Comparison of ENCODE assay signal across 8 cellular contexts in the genomic region with DNA sequence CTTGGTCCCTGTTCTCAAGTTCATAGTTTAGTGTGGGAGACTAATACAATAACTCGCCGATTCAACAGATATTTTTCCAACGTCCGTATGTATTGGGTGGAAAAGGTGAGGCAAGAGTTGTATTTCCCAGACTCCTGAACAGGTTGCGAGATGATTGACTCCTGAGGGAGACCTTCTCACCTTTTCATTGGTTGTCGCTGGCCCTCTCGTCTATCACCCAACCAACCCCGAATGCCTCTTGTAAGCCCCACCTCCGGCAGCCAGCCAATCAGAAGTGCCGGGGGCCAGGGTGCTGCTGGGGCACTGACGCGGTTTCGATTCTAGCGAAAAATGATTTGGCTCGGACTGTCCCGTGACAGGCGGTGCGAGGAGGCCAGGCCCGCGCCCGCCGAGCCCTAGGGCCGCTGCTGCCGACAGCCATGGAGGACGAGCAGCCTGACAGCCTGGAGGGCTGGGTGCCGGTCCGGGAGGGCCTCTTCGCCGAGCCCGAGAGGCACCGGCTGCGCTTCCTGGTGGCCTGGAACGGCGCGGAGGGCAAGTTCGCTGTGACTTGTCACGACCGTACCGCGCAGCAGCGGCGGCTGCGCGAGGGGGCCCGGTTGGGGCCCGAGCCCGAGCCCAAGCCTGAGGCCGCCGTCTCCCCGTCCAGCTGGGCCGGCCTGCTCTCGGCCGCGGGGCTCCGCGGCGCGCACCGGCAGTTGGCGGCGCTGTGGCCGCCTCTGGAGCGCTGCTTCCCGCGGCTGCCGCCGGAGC. TPM values are rescaled to one million over a fixed set of nuclear protein-coding genes. Genes with fewer than 3 reads are reported as not detected.
A peak's percentile ranks its signal among the peaks of the same experiment; 100 is the strongest.
DNase-seq lines count a peak whose midpoint lies in the region; ATAC-seq and TF ChIP-seq lines count a peak whose summit lies in the region.

A gene with protein sequence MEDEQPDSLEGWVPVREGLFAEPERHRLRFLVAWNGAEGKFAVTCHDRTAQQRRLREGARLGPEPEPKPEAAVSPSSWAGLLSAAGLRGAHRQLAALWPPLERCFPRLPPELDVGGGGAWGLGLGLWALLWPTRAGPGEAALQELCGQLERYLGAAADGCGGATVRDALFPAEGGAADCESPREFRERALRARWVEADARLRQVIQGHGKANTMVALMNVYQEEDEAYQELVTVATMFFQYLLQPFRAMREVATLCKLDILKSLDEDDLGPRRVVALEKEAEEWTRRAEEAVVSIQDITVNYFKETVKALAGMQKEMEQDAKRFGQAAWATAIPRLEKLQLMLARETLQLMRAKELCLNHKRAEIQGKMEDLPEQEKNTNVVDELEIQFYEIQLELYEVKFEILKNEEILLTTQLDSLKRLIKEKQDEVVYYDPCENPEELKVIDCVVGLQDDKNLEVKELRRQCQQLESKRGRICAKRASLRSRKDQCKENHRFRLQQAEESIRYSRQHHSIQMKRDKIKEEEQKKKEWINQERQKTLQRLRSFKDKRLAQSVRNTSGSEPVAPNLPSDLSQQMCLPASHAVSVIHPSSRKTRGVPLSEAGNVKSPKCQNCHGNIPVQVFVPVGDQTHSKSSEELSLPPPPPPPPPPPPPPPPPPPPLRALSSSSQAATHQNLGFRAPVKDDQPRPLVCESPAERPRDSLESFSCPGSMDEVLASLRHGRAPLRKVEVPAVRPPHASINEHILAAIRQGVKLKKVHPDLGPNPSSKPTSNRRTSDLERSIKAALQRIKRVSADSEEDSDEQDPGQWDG (plus strand): TSS at position 321 of the 753 bp plus-strand sequence. CDS start 99 bp downstream, at position 420.

- H3K27ac Mint-ChIP-seq in WTC11 = peak within 1 kb of the TSS; percentile 46

- no peaks in the 10 kb centered on the region for H3K9me3 ChIP-seq in spleen

- H3K4me3 ChIP-seq in spleen = peak within 1 kb of the TSS; percentile 85 to 95 (median 90)

- CTCF ChIA-PET in WTC11 (lab: Charles Lee) = interaction anchor here (1.2 to 2.2 kb wide), 4 partner anchors 40 to 202 kb away, joined by 3 to 8 read pairs (median 4); a partner anchor contains a TSS

- WGBS in spleen, 5 donors = 0 to 1% (median 0%) methylated on average over 39 to 67 of the region's 67 CpGs

- H3K9me3 Mint-ChIP-seq in WTC11 = no peaks in the 10 kb centered on the region

- POLR2A ChIA-PET in WTC11 (lab: Charles Lee) = no interaction called here

- ATAC-seq in GM18909 (IDR thresholded peaks at IDR 0.05; ENCODE audit: poor library complexity, unreplicated experiment) (peak; percentile 88), HG03175 (IDR thresholded peaks at IDR 0.05; ENCODE audit: unreplicated experiment) (peak; percentile 84), WTC11 (peak; percentile 97)

- TF ChIP-seq CTCF in WTC11 (IDR thresholded peaks at IDR 0.05) (no peak), spleen (IDR thresholded peaks at IDR 0.05 in 8 of 11, conservative IDR thresholded peaks at IDR 0.05 in 3 of 11) (peak in 2 of 11 experiments; percentile 12 to 19)

- peaks cover 19 to 64% (median 39%) of the 10 kb centered on the region in 6 donors for H3K4me1 ChIP-seq in spleen

- TF ChIP-seq POLR2A in spleen (IDR thresholded peaks at IDR 0.05) = peak; percentile 83 to 94 (median 83)

- peaks cover 20% of the 10 kb centered on the region for H3K4me1 Mint-ChIP-seq in WTC11

- H3K36me3 Mint-ChIP-seq in WTC11 = peaks cover 4% of the 10 kb centered on the region; the same call in 1 of the 2 replicates

- DNase-seq in AG08396 (ENCODE audit: low spot score) = peak; percentile 98
- DNase-seq in NCI-H2227 treated with DMSO at 0.1 percent for 48 hours (lab: John Stamatoyannopoulos, UW) = peak; percentile 92
- peak; percentile 93 for DNase-seq in WTC11 (ENCODE audit: low spot score)
- peak; percentile 85 to 99 (median 97) for DNase-seq in caudate nucleus (lab: John Stamatoyannopoulos, UW)
- peak; percentile 99 for DNase-seq in inferior parietal cortex (ENCODE audit: extremely low spot score)
- peak; percentile 98 for DNase-seq in spleen

- intact Hi-C loops in spleen (cut with DNase I; ENCODE audit: low total_unique reads) = no loop called here

- H3K27me3 ChIP-seq in spleen (replicated peaks in 1 of 7) = no peaks in the 10 kb centered on the region

- H3K36me3 ChIP-seq in spleen = peaks cover 0 to 26% (median 11%) of the 10 kb centered on the region in 6 donors

- H3K27ac ChIP-seq in caudate nucleus (ENCODE audit: low read depth, low read length) (peak within 1 kb of the TSS; percentile 96), spleen (peak within 1 kb of the TSS; percentile 96 to 100 (median 100))

- peak within 1 kb of the TSS; percentile 92 for H3K4me3 Mint-ChIP-seq in WTC11

- peaks cover 2% of the 10 kb centered on the region; the same call in 1 of the 2 replicates for H3K27me3 Mint-ChIP-seq in WTC11 (ENCODE audit: low read depth)

TF ChIP-seq in WTC11, 78 proteins besides CTCF, POLR2A, EP300 and RAD21:
- TF ChIP-seq, protein P1, sequence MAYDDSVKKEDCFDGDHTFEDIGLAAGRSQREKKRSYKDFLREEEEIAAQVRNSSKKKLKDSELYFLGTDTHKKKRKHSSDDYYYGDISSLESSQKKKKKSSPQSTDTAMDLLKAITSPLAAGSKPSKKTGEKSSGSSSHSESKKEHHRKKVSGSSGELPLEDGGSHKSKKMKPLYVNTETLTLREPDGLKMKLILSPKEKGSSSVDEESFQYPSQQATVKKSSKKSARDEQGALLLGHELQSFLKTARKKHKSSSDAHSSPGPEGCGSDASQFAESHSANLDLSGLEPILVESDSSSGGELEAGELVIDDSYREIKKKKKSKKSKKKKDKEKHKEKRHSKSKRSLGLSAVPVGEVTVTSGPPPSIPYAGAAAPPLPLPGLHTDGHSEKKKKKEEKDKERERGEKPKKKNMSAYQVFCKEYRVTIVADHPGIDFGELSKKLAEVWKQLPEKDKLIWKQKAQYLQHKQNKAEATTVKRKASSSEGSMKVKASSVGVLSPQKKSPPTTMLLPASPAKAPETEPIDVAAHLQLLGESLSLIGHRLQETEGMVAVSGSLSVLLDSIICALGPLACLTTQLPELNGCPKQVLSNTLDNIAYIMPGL (CRISPR knock-in tag; IDR thresholded peaks at IDR 0.05) = peak; percentile 72; the same call in 1 of the 2 replicates
- TF ChIP-seq, protein P2, sequence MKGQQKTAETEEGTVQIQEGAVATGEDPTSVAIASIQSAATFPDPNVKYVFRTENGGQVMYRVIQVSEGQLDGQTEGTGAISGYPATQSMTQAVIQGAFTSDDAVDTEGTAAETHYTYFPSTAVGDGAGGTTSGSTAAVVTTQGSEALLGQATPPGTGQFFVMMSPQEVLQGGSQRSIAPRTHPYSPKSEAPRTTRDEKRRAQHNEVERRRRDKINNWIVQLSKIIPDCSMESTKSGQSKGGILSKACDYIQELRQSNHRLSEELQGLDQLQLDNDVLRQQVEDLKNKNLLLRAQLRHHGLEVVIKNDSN (CRISPR knock-in tag; IDR thresholded peaks at IDR 0.05) = peak; percentile 60; the same call in 1 of the 2 replicates
- peak; percentile 48; the same call in 1 of the 2 replicates for TF ChIP-seq CREM (CRISPR knock-in tag; IDR thresholded peaks at IDR 0.05)
- TF ChIP-seq NFYB (CRISPR knock-in tag; conservative IDR thresholded peaks at IDR 0.05; ENCODE audit: low read depth) = peak; percentile 98
- TF ChIP-seq, protein P3, sequence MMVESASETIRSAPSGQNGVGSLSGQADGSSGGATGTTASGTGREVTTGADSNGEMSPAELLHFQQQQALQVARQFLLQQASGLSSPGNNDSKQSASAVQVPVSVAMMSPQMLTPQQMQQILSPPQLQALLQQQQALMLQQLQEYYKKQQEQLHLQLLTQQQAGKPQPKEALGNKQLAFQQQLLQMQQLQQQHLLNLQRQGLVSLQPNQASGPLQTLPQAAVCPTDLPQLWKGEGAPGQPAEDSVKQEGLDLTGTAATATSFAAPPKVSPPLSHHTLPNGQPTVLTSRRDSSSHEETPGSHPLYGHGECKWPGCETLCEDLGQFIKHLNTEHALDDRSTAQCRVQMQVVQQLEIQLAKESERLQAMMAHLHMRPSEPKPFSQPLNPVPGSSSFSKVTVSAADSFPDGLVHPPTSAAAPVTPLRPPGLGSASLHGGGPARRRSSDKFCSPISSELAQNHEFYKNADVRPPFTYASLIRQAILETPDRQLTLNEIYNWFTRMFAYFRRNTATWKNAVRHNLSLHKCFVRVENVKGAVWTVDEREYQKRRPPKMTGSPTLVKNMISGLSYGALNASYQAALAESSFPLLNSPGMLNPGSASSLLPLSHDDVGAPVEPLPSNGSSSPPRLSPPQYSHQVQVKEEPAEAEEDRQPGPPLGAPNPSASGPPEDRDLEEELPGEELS (CRISPR knock-in tag; IDR thresholded peaks at IDR 0.05) = peak; percentile 54; the same call in 1 of the 2 replicates
- TF ChIP-seq GRHL2 (CRISPR knock-in tag; IDR thresholded peaks at IDR 0.05; ENCODE audit: insufficient replicate concordance, severe bottlenecking) = no peak
- TF ChIP-seq, protein P4, sequence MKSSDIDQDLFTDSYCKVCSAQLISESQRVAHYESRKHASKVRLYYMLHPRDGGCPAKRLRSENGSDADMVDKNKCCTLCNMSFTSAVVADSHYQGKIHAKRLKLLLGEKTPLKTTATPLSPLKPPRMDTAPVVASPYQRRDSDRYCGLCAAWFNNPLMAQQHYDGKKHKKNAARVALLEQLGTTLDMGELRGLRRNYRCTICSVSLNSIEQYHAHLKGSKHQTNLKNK (CRISPR knock-in tag; IDR thresholded peaks at IDR 0.05) = no peak
- TF ChIP-seq EMX1 (CRISPR knock-in tag; IDR thresholded peaks at IDR 0.05) = no peak
- TF ChIP-seq FOXK1 (CRISPR knock-in tag; IDR thresholded peaks at IDR 0.05) = peak; percentile 50; the same call in 1 of the 2 replicates
- TF ChIP-seq, protein P5, sequence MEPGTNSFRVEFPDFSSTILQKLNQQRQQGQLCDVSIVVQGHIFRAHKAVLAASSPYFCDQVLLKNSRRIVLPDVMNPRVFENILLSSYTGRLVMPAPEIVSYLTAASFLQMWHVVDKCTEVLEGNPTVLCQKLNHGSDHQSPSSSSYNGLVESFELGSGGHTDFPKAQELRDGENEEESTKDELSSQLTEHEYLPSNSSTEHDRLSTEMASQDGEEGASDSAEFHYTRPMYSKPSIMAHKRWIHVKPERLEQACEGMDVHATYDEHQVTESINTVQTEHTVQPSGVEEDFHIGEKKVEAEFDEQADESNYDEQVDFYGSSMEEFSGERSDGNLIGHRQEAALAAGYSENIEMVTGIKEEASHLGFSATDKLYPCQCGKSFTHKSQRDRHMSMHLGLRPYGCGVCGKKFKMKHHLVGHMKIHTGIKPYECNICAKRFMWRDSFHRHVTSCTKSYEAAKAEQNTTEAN (CRISPR knock-in tag; IDR thresholded peaks at IDR 0.05) = no peak
- peak; percentile 19; the same call in 1 of the 2 replicates for TF ChIP-seq GABPB1 (CRISPR knock-in tag; IDR thresholded peaks at IDR 0.05)
- TF ChIP-seq ZNF232 (CRISPR knock-in tag; IDR thresholded peaks at IDR 0.05) = 0 out of 2 replicates have a peak, but pooled peaks have one; percentile 33

RNA-seq across cellular contexts. Expression of the gene that starts here (rescaled TPM):
- total RNA-seq in WTC11 (2021) (2.8 to 3.8 TPM (median 3.2 TPM) in 3 replicates), spleen (10 to 100 TPM; 10.8 to 14.1 (median 12.8) TPM)
- polyA plus RNA-seq in spleen = 1 to 10 TPM; 3.3 to 5.7 (median 4.4) TPM

Comparison
In these comparisons a context has a peak if more than half of its experiments do, and no peak if none do; other contexts are left out.
1. Peak in every context shown above with its lines: DNase-seq, ATAC-seq, H3K4me3 ChIP-seq and H3K27ac ChIP-seq.